Comparison of ENCODE assay signal across 12 cellular contexts in the genomic region with DNA sequence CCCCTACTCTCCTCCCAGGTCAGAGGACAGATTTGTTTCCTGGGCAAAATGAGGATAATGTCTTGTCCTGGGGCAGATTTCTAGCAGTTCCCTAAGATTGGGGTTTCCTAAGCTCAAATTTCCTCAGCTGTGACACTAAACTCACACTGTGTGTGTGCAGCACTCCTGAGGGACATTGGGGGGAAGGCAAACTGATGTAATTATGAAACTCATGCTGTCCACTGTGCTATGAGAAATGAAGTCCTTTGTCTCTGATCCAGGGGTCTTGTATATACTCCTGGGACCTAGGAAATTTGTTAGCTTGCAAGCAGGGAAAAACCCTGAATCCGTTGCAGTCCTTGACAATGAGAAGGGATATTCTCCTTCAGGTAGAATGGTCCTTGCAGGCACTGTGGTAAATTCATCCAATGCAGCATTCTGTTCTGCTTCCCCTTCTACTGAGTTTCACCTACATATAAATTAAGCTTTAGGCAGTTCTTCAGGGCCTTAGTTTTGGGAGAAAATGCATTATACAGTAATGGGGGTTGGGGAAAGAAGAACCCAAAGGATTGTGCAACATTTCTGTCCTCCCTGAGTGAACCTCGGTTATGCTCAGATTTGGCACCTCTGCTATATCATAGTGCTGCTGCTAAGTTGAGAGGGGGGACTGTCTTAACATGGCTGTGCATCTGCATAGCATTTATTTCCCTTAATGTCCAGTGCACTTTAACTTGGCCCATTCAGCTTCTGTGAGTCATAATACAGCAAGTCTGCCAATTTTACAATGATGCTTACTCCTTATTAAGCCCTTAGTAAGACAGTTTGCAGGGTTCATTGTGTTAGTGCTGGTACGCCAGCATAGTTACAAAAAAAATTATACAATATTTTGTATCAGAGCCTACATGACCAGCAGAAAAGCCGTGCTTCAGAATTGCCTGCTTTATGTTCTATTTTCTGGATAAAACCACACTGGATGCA.
A peak's percentile ranks its signal among the peaks of the same experiment; 100 is the strongest.
DNase-seq lines count a peak whose midpoint lies in the region; ATAC-seq and TF ChIP-seq lines count a peak whose summit lies in the region.
"Had no signal": no experiment of that assay in that cellular context is flagged by ENCODE, and none has a peak within 500 bp of the region (broad histone marks: within the 10 kb centered on the region; RNA-seq: fewer than 3 reads in every experiment).

No MANE protein-coding gene starts in this region.

- intact Hi-C loops in PC-3 (cut with micrococcal nuclease) (loop anchor here (5.0 kb wide), 1 partner anchor 137 kb away; no protein-coding TSS in a partner anchor), adrenal gland (cut with DNase I) (no loop called here)

- H3K4me3 Mint-ChIP-seq in glutamatergic neuron (ENCODE audit: unreplicated experiment) = no peak overlapping the region
- H3K4me3 Mint-ChIP-seq: CD4-positive, alpha-beta memory T cell had no signal

- BruUV-seq in PC-3 (replicated peaks; lab: Mats Ljungman, UMichigan) = no TSS peak

- DNase-seq in BJ (ENCODE audit: low read depth) = peak; percentile 26
- peak; percentile 65 for DNase-seq in PC-3
- peak; percentile 70 for DNase-seq in fibroblast of gingiva (ENCODE audit: low read depth)
- peak; percentile 27 for DNase-seq in non-pigmented ciliary epithelial cell (ENCODE audit: low read depth)
- no peak for DNase-seq in activated T-cell treated with anti-CD3 and anti-CD28 coated beads, Interleukin-2, amount 50 U/mL, for 48 hours
- no peak for DNase-seq in glutamatergic neuron
- DNase-seq in adrenal gland = no peak
- DNase-seq: CD4-positive, alpha-beta memory T cell; cerebellar nuclear complex; NCI-H2029 treated with DMSO at 0.1 percent for 48 hours; OCI-M1 had no signal

- TF ChIP-seq POLR2A in adrenal gland (IDR thresholded peaks at IDR 0.05) = no peak

- H3K4me1 ChIP-seq in PC-3 (ENCODE audit: insufficient read depth, low read length) = peaks cover 17% of the 10 kb centered on the region
- H3K4me1 ChIP-seq in adrenal gland (replicated peaks in 1 of 2) = peaks cover 0 to 34% of the 10 kb centered on the region in 2 donors

- H3K27me3 Mint-ChIP-seq in glutamatergic neuron (ENCODE audit: unreplicated experiment) = peaks cover 2% of the 10 kb centered on the region
- H3K27me3 Mint-ChIP-seq: CD4-positive, alpha-beta memory T cell had no signal

- H3F3A ChIP-seq in PC-3 (ENCODE audit: low read length, unreplicated experiment) = no peaks in the 10 kb centered on the region

- H3K4me1 Mint-ChIP-seq in glutamatergic neuron (ENCODE audit: low read depth, unreplicated experiment) = peaks cover 7% of the 10 kb centered on the region

- H3K36me3 ChIP-seq in BJ (ENCODE audit: control insufficient read depth, insufficient read depth, low read length) (no peaks in the 10 kb centered on the region), PC-3 (ENCODE audit: low read depth, low read length) (no peaks in the 10 kb centered on the region), adrenal gland (replicated peaks in 1 of 2) (no peaks in the 10 kb centered on the region)

- H3K9ac ChIP-seq in PC-3 (ENCODE audit: low read length) = no peak overlapping the region

- WGBS in adrenal gland, 4 donors = 62 to 65% (median 62%) methylated on average over 4 of the region's 4 CpGs

- H3K36me3 Mint-ChIP-seq in glutamatergic neuron (ENCODE audit: unreplicated experiment) = peaks cover 3% of the 10 kb centered on the region

- H4K20me1 ChIP-seq in PC-3 (ENCODE audit: low read length) = no peaks in the 10 kb centered on the region

- H3K79me2 ChIP-seq in PC-3 (ENCODE audit: low read length) = no peaks in the 10 kb centered on the region

- H3K9me3 ChIP-seq in PC-3 (ENCODE audit: low read length) = no peaks in the 10 kb centered on the region
- H3K9me3 ChIP-seq in adrenal gland (replicated peaks in 1 of 3) = no peaks in the 10 kb centered on the region

- TF ChIP-seq CTCF in BJ (IDR thresholded peaks at IDR 0.05; ENCODE audit: insufficient read depth, low read depth, low read length) (no peak), PC-3 (conservative IDR thresholded peaks at IDR 0.05; ENCODE audit: low read depth, low read length) (no peak), glutamatergic neuron (IDR thresholded peaks at IDR 0.05; ENCODE audit: partially characterized antibody, unreplicated experiment) (no peak), adrenal gland (IDR thresholded peaks at IDR 0.05) (no peak)

- no peak overlapping the region for H3K27ac ChIP-seq in PC-3 (ENCODE audit: low read length)
- no peak overlapping the region for H3K27ac ChIP-seq in adrenal gland

- ATAC-seq in PC-3 (peak; percentile 77), GM19035 (IDR thresholded peaks at IDR 0.05; ENCODE audit: unreplicated experiment) (no peak)

- no peaks in the 10 kb centered on the region for H3K9me3 Mint-ChIP-seq in glutamatergic neuron (ENCODE audit: unreplicated experiment)
- H3K9me3 Mint-ChIP-seq: CD4-positive, alpha-beta memory T cell had no signal

- no peaks in the 10 kb centered on the region for H3K27me3 ChIP-seq in BJ (ENCODE audit: control insufficient read depth, insufficient read depth, low read length)
- H3K27me3 ChIP-seq in PC-3 (ENCODE audit: low read length) = no peaks in the 10 kb centered on the region
- H3K27me3 ChIP-seq in adrenal gland = no peaks in the 10 kb centered on the region

- POLR2A ChIA-PET in BJ (lab: Charles Lee) (no interaction called here), PC-3 (lab: Charles Lee; ENCODE audit: unreplicated experiment) (no interaction called here)

- H3K27ac Mint-ChIP-seq in glutamatergic neuron (ENCODE audit: unreplicated experiment) = no peak overlapping the region

- CTCF ChIA-PET in BJ (lab: Yijun Ruan, JAX) (interaction anchor here (0.8 kb wide), 1 partner anchor 648 kb away, joined by 3 read pairs; no protein-coding TSS in a partner anchor), PC-3 (lab: Charles Lee) (no interaction called here)

- no peak overlapping the region for H3K4me2 ChIP-seq in PC-3 (ENCODE audit: low read length)

- no peak overlapping the region for H3K4me3 ChIP-seq in BJ (ENCODE audit: low read depth, low read length)
- no peak overlapping the region for H3K4me3 ChIP-seq in PC-3 (ENCODE audit: low read length)
- H3K4me3 ChIP-seq in adrenal gland = no peak overlapping the region

- H3K9me2 ChIP-seq in PC-3 (replicated peaks; ENCODE audit: low read length) = no peaks in the 10 kb centered on the region

- no peak overlapping the region for H2AFZ ChIP-seq in PC-3 (ENCODE audit: low read length)

Comparison
In these comparisons a context has a peak if more than half of its experiments do, and no peak if none do; other contexts are left out.
1. DNase-seq: peak in BJ (single experiment), PC-3 (single experiment), fibroblast of gingiva (single experiment) and non-pigmented ciliary epithelial cell (single experiment); none in activated T-cell treated with anti-CD3 and anti-CD28 coated beads, Interleukin-2, amount 50 U/mL, for 48 hours (0 of 2), glutamatergic neuron (single experiment) and adrenal gland (0 of 7).